17 cellular contexts compared by ENCODE assay signal in the genomic region with DNA sequence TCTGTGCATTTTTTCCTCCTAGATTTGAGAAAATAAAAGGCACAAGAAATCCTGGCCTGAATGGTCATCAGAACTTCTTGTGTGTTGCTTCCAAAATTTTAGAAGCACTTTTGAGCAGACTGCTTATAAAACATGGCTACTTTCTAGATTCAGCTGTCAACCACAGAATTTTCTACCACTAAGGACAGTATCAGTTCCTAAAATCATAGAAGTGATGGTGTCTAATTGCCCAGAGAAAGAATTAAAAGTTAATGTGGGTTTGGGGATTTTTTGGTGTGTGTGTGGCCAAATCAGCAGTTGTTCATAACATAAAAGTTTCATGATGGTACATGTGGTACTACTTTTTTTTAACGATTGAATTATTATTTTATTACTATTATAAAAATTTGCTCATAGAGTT.
"Had no signal": no experiment of that assay in that cellular context is flagged by ENCODE, and none has a peak within 500 bp of the region (broad histone marks: within the 10 kb centered on the region; RNA-seq: fewer than 3 reads in every experiment).

No MANE protein-coding gene starts in this region.

- H3K36me3 Mint-ChIP-seq: natural killer cell had no signal

- H3K4me3 Mint-ChIP-seq: activated CD4-positive, alpha-beta T cell treated with anti-CD3 and anti-CD28 coated beads, Interleukin-2, amount 10 ng/mL, durations not matched to agents 7 days and 5 days; natural killer cell; stimulated activated naive CD8-positive, alpha-beta T cell treated with anti-CD3 and anti-CD28 coated beads, Interleukin-15, Interleukin-2, amounts not matched to agents 100 ng/mL and 50 ng/mL, for 24 hours had no signal

- H3K27ac Mint-ChIP-seq: activated CD4-positive, alpha-beta T cell treated with anti-CD3 and anti-CD28 coated beads, Interleukin-2, amount 10 ng/mL, durations not matched to agents 7 days and 5 days; natural killer cell; stimulated activated naive CD8-positive, alpha-beta T cell treated with anti-CD3 and anti-CD28 coated beads, Interleukin-15, Interleukin-2, amounts not matched to agents 100 ng/mL and 50 ng/mL, for 24 hours had no signal

- DNase-seq: activated CD4-positive, alpha-beta T cell treated with anti-CD3 and anti-CD28 coated beads, Interleukin-2, amount 10 ng/mL, durations not matched to agents 7 days and 5 days; activated naive CD4-positive, alpha-beta T cell treated with Interleukin-2 at 50 U/mL for 16 hours; cerebellar nuclear complex; effector CD8-positive, alpha-beta T cell; foreskin fibroblast; hippocampal formation; left ventricle myocardium inferior; natural killer cell; sigmoid colon; spleen; trophoblast cell had no signal

- H3K4me1 Mint-ChIP-seq: activated CD4-positive, alpha-beta T cell treated with anti-CD3 and anti-CD28 coated beads, Interleukin-2, amount 10 ng/mL, durations not matched to agents 7 days and 5 days; natural killer cell had no signal

- H3K27ac ChIP-seq: ascending aorta, breast epithelium, left ventricle myocardium inferior, neutrophil, parathyroid adenoma, sigmoid colon, spleen, suprapubic skin had no signal

- ATAC-seq: natural killer cell had no signal

- H3K27me3 Mint-ChIP-seq: activated CD4-positive, alpha-beta T cell treated with anti-CD3 and anti-CD28 coated beads, Interleukin-2, amount 10 ng/mL, durations not matched to agents 7 days and 5 days had no signal

- H3K4me1 ChIP-seq: ascending aorta, breast epithelium, left ventricle myocardium inferior, parathyroid adenoma, sigmoid colon, spleen, suprapubic skin had no signal

- H3K36me3 ChIP-seq: ascending aorta, breast epithelium, left ventricle myocardium inferior, neutrophil, sigmoid colon, spleen, suprapubic skin had no signal

- H3K9me3 Mint-ChIP-seq: activated CD4-positive, alpha-beta T cell treated with anti-CD3 and anti-CD28 coated beads, Interleukin-2, amount 10 ng/mL, durations not matched to agents 7 days and 5 days; natural killer cell; stimulated activated naive CD8-positive, alpha-beta T cell treated with anti-CD3 and anti-CD28 coated beads, Interleukin-15, Interleukin-2, amounts not matched to agents 100 ng/mL and 50 ng/mL, for 24 hours had no signal

- H3K9ac ChIP-seq: parathyroid adenoma had no signal

- H2AFZ ChIP-seq: parathyroid adenoma had no signal

- H3K79me2 ChIP-seq: parathyroid adenoma had no signal

- H3K27me3 ChIP-seq: ascending aorta, breast epithelium, neutrophil, sigmoid colon, spleen, suprapubic skin had no signal

- H3K4me3 ChIP-seq: ascending aorta, breast epithelium, left ventricle myocardium inferior, sigmoid colon, spleen, suprapubic skin had no signal

- H3K9me3 ChIP-seq: ascending aorta, breast epithelium, left ventricle myocardium inferior, neutrophil, sigmoid colon, spleen, suprapubic skin had no signal
